10 cellular contexts compared by ENCODE assay signal in genomic region chr5:138382347-138382746, GRCh38.
"Had no signal": no experiment of that assay in that cellular context is flagged by ENCODE, and none has a peak within 500 bp of the region (broad histone marks: within the 10 kb centered on the region; RNA-seq: fewer than 3 reads in every experiment).

No MANE protein-coding gene starts in this region.

- H3K9me3 Mint-ChIP-seq: HFFc6 had no signal

- ATAC-seq: HCT116, HepG2, K562 had no signal

- H3K27ac ChIP-seq: GM23248, HL-60 had no signal

- H3K4me1 ChIP-seq: HAP-1 had no signal

- H3K4me3 ChIP-seq: GM23248, HAP-1, K562 had no signal

- H3K9me3 ChIP-seq: HAP-1 had no signal

- H3K4me3 Mint-ChIP-seq: HFFc6 had no signal

- H3K27ac Mint-ChIP-seq: HFFc6 had no signal

- FAIRE-seq: HepG2 had no signal

- DNase-seq: GM23248, GOT3, H7, HFFc6, KG1 had no signal
